ENCODE assay signal across 1 cellular context in the genomic region with DNA sequence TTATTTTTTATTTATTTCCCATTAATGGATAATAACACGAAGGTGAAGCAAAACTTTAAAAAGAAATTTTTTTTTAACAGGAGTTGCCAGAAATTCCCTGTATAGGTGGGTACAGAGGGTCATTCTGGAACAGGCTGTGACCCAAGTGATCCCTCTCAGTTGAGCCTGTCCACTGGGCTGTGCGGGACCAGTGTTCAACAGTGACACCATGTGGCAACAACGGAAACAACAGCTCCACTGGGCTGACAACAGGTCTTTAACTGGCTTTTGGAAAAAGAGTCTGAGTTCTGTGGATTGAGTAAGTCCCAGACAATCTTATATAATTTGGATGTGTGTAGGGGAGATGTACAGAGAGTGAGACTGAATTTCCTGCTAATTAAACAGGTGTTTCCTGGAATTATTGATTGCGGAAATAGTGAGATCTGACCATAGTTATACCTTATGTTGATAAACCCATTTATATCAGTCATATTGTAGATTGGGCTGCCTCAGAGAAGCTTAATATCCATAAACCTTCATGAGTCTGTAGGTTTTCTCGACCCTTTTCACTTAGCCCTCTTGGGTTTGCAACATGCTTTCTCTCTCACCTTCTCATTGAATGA.
TF ChIP-seq lines count a peak whose summit lies in the region.

No MANE protein-coding gene starts in this region.

TF ChIP-seq in GM23338, 12 proteins besides CTCF, POLR2A, EP300 and RAD21 (continued from another document):
- TF ChIP-seq REST (IDR thresholded peaks at IDR 0.05; ENCODE audit: unreplicated experiment) (no peak), ZNF331 (CRISPR knock-in tag; IDR thresholded peaks at IDR 0.05; ENCODE audit: low read depth) (no peak), ZNF114 (CRISPR knock-in tag; IDR thresholded peaks at IDR 0.05) (no peak), NANOG (IDR thresholded peaks at IDR 0.05; ENCODE audit: borderline replicate concordance) (no peak)
TF ChIP-seq in GM23338: peak in this region for 0.
